15 cellular contexts compared by ENCODE assay signal in the genomic region with DNA sequence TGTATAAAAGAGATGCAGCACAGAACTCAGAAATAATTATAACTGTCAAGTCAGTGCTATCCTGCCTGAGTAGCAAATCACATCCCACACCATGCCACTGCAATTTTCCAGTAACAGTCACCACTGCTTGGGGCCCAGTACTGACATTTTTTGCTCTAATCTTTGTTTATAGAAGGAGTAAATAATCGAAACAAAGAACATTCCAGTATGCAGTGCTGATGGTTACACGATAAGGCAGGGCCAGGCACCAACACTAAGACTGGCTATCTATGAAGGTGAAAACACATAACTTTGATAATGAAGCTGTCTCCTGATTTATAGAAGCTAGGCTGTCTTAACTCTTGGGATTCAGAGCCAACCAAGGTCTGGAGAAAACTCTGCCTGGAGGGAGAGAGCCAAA.
DNase-seq lines count a peak whose midpoint lies in the region; ATAC-seq and TF ChIP-seq lines count a peak whose summit lies in the region.
"Had no signal": no experiment of that assay in that cellular context is flagged by ENCODE, and none has a peak within 500 bp of the region (broad histone marks: within the 10 kb centered on the region; RNA-seq: fewer than 3 reads in every experiment).

No MANE protein-coding gene starts in this region.

- H2AFZ ChIP-seq in osteoblast (ENCODE audit: low read length): peak overlapping the region; percentile 18

- H3K27me3 ChIP-seq in SJCRH30 (no peaks in the 10 kb centered on the region), osteoblast (ENCODE audit: insufficient read depth, low read length) (no peaks in the 10 kb centered on the region)

- DNase-seq in AG20443 (ENCODE audit: low spot score): peak; percentile 24
- peak; percentile 45 to 59 for DNase-seq in SJCRH30
- peak; percentile 15 for DNase-seq in fibroblast of mammary gland (ENCODE audit: low read depth)
- DNase-seq in osteoblast (ENCODE audit: insufficient read length, low spot score, missing footprints): no peak
- DNase-seq in activated T-cell treated with anti-CD3 and anti-CD28 coated beads, Interleukin-2, amount 50 U/mL, for 1 hour: no peak
- DNase-seq in T-helper 17 cell: no peak
- no peak for DNase-seq in HuH-7.5 (ENCODE audit: low spot score)
- no peak for DNase-seq in HPDE6-E6E7 (ENCODE audit: extremely low spot score)
- DNase-seq: amygdala; kidney; NCI-H2081; stimulated activated naive CD8-positive, alpha-beta T cell treated with anti-CD3 and anti-CD28 coated beads, Interleukin-15, amount 100 ng/mL, for 72 hours; T-helper 9 cell had no signal

- no peaks in the 10 kb centered on the region for H3K4me1 Mint-ChIP-seq in T-helper 17 cell
- H3K4me1 Mint-ChIP-seq: B cell; IgD-negative memory B cell; stimulated activated naive CD8-positive, alpha-beta T cell treated with anti-CD3 and anti-CD28 coated beads, Interleukin-15, amount 100 ng/mL, for 72 hours had no signal

- no peak overlapping the region for H3K27ac Mint-ChIP-seq in T-helper 17 cell
- H3K27ac Mint-ChIP-seq: B cell; IgD-negative memory B cell; stimulated activated naive CD8-positive, alpha-beta T cell treated with anti-CD3 and anti-CD28 coated beads, Interleukin-15, amount 100 ng/mL, for 72 hours had no signal

- H3K4me1 ChIP-seq in SJCRH30 (peaks cover 25% of the 10 kb centered on the region), osteoblast (ENCODE audit: insufficient read depth, low read length) (peaks cover 53% of the 10 kb centered on the region)

- H3K27me3 Mint-ChIP-seq in T-helper 17 cell: no peaks in the 10 kb centered on the region
- H3K27me3 Mint-ChIP-seq: B cell; IgD-negative memory B cell; stimulated activated naive CD8-positive, alpha-beta T cell treated with anti-CD3 and anti-CD28 coated beads, Interleukin-15, amount 100 ng/mL, for 72 hours had no signal

- H3K27ac ChIP-seq in SJCRH30 (peak overlapping the region; percentile 57), osteoblast (ENCODE audit: low read depth, low read length) (peak overlapping the region; percentile 77)

- H3K4me3 ChIP-seq in SJCRH30: no peak overlapping the region
- H3K4me3 ChIP-seq in fibroblast of mammary gland (ENCODE audit: control insufficient read depth, low read depth, low read length): no peak overlapping the region
- H3K4me3 ChIP-seq in osteoblast (ENCODE audit: insufficient read depth, low read length): peak overlapping the region; percentile 11

- H3K4me2 ChIP-seq in osteoblast (ENCODE audit: insufficient read depth, low read length): peak overlapping the region; percentile 62

- H3K79me2 ChIP-seq in osteoblast (ENCODE audit: insufficient read depth, low read length): peaks cover 21% of the 10 kb centered on the region

- H3K4me3 Mint-ChIP-seq in T-helper 17 cell: no peak overlapping the region
- H3K4me3 Mint-ChIP-seq: B cell; IgD-negative memory B cell; stimulated activated naive CD8-positive, alpha-beta T cell treated with anti-CD3 and anti-CD28 coated beads, Interleukin-15, amount 100 ng/mL, for 72 hours had no signal

- H3K9me3 ChIP-seq in SJCRH30 (replicated peaks) (no peaks in the 10 kb centered on the region), osteoblast (ENCODE audit: low read depth, low read length) (no peaks in the 10 kb centered on the region), T-helper 17 cell (ENCODE audit: control insufficient read depth, low read length, poor library complexity, severe bottlenecking) (no peaks in the 10 kb centered on the region)

- no peak for ATAC-seq in T-helper 17 cell
- ATAC-seq: stimulated activated naive CD8-positive, alpha-beta T cell treated with anti-CD3 and anti-CD28 coated beads, Interleukin-15, amount 100 ng/mL, for 72 hours had no signal

- no peaks in the 10 kb centered on the region for H4K20me1 ChIP-seq in osteoblast (ENCODE audit: insufficient read depth, low read length)

- H3K36me3 ChIP-seq in SJCRH30: no peaks in the 10 kb centered on the region
- no peaks in the 10 kb centered on the region for H3K36me3 ChIP-seq in osteoblast (ENCODE audit: insufficient read depth, low read length)

- no peaks in the 10 kb centered on the region for H3K36me3 Mint-ChIP-seq in T-helper 17 cell (ENCODE audit: low read depth)
- H3K36me3 Mint-ChIP-seq: IgD-negative memory B cell had no signal

- TF ChIP-seq CTCF in fibroblast of mammary gland (conservative IDR thresholded peaks at IDR 0.05; ENCODE audit: control insufficient read depth, insufficient read depth, low read depth, low read length): no peak
- no peak for TF ChIP-seq CTCF in osteoblast (IDR thresholded peaks at IDR 0.05; ENCODE audit: extremely low read depth, low read depth, low read length)

Comparison
In these comparisons a context has a peak if more than half of its experiments do, and no peak if none do; other contexts are left out.
1. DNase-seq: peak in AG20443 (single experiment), SJCRH30 (2 of 2) and fibroblast of mammary gland (single experiment); none in osteoblast (single experiment), activated T-cell treated with anti-CD3 and anti-CD28 coated beads, Interleukin-2, amount 50 U/mL, for 1 hour (single experiment), T-helper 17 cell (0 of 3), HuH-7.5 (single experiment) and HPDE6-E6E7 (single experiment).